8 cellular contexts compared by ENCODE assay signal in the genomic region with DNA sequence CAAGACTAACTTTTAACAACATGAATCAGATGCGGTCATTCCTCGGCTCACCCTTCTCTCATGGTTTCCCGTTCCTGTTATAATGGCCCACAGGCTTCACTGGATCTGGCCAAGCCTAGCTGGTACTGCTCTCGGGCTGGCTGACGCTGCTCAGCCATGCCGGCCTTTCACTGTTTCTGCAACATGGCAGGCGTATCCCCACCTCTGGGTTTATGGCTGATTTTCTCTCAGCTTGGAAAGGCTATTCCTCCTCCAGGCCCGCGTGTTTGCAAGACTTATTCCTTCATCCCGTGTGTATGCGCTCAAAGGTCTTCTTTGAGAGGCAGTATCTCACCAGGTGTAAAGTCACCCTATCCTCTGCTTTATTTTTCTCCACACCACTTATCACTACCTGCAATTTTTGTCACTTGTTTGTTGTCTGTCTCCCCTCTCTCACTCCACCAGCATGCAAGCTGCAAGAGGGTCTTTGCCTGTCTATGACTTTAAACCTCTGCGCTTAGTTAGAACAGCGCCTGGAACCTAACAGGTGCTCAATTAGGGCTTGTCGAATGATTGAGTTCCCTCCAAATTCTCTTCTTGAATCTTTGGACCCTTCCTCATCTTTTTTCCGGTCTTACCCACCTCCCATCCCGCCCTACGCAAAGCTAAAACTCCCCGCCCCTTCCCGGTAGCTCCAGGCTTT. TPM values are rescaled to one million over a fixed set of nuclear protein-coding genes. Genes with fewer than 3 reads are reported as not detected.
A peak's percentile ranks its signal among the peaks of the same experiment; 100 is the strongest.
DNase-seq lines count a peak whose midpoint lies in the region; ATAC-seq lines count a peak whose summit lies in the region.

No MANE protein-coding gene starts in this region.

- H3K9me3 Mint-ChIP-seq in activated CD4-positive, alpha-beta memory T cell treated with anti-CD3 and anti-CD28 coated beads for 36 hours = no peaks in the 10 kb centered on the region
- H3K9me3 Mint-ChIP-seq in stimulated activated naive CD8-positive, alpha-beta T cell treated with anti-CD3 and anti-CD28 coated beads, Interleukin-15, Interleukin-2, amounts not matched to agents 100 ng/mL and 50 ng/mL, for 24 hours = no peaks in the 10 kb centered on the region

- peak overlapping the region; percentile 94 for H3K27ac Mint-ChIP-seq in activated CD4-positive, alpha-beta memory T cell treated with anti-CD3 and anti-CD28 coated beads for 36 hours
- H3K27ac Mint-ChIP-seq in stimulated activated naive CD8-positive, alpha-beta T cell treated with anti-CD3 and anti-CD28 coated beads, Interleukin-15, Interleukin-2, amounts not matched to agents 100 ng/mL and 50 ng/mL, for 24 hours = peak overlapping the region; percentile 75

- H3K36me3 Mint-ChIP-seq in activated CD4-positive, alpha-beta memory T cell treated with anti-CD3 and anti-CD28 coated beads for 36 hours = peaks cover 35% of the 10 kb centered on the region
- H3K36me3 Mint-ChIP-seq in stimulated activated naive CD8-positive, alpha-beta T cell treated with anti-CD3 and anti-CD28 coated beads, Interleukin-15, Interleukin-2, amounts not matched to agents 100 ng/mL and 50 ng/mL, for 24 hours (ENCODE audit: low read depth) = peaks cover 31% of the 10 kb centered on the region

- H3K4me3 ChIP-seq in iPS DF 6.9 (ENCODE audit: low read length) = peak overlapping the region; percentile 6; the same call in 1 of the 2 replicates

- H3K9me3 ChIP-seq in iPS DF 6.9 (ENCODE audit: control insufficient read depth, insufficient read depth, low read length) = no peaks in the 10 kb centered on the region

- ATAC-seq in GM18498 (IDR thresholded peaks at IDR 0.05; ENCODE audit: unreplicated experiment) (peak; percentile 3), HG02870 (IDR thresholded peaks at IDR 0.05; ENCODE audit: unreplicated experiment) (peak; percentile 4)

- intact Hi-C loops in activated CD4-positive, alpha-beta memory T cell treated with anti-CD3 and anti-CD28 coated beads for 36 hours (cut with micrococcal nuclease) = loop anchor here (1.0 to 5.0 kb wide), 6 partner anchors 18 to 742 kb away; partner anchors contain the start of gene DDX20

- peak overlapping the region; percentile 86 for H3K4me3 Mint-ChIP-seq in activated CD4-positive, alpha-beta memory T cell treated with anti-CD3 and anti-CD28 coated beads for 36 hours
- H3K4me3 Mint-ChIP-seq in stimulated activated naive CD8-positive, alpha-beta T cell treated with anti-CD3 and anti-CD28 coated beads, Interleukin-15, Interleukin-2, amounts not matched to agents 100 ng/mL and 50 ng/mL, for 24 hours = peak overlapping the region; percentile 76

- no peaks in the 10 kb centered on the region for H3K36me3 ChIP-seq in iPS DF 6.9 (ENCODE audit: control insufficient read depth, insufficient read depth, low read length)

- WGBS in iPS DF 6.9 (ENCODE audit: insufficient coverage, insufficient read length) = no CpG with 5 or more reads among the region's 19 CpGs

- no peak for DNase-seq in activated CD4-positive, alpha-beta memory T cell treated with anti-CD3 and anti-CD28 coated beads for 36 hours
- peak; percentile 67 for DNase-seq in iPS DF 6.9 (ENCODE audit: low read depth, low spot score)
- DNase-seq in OCI-M1 (lab: John Stamatoyannopoulos, UW) = no peak
- no peak for DNase-seq in activated CD4-positive, alpha-beta T cell treated with anti-CD3 and anti-CD28 coated beads, Interleukin-2, amount 50 U/mL, for 48 hours
- DNase-seq in NCI-H446 (lab: John Stamatoyannopoulos, UW) = no peak

- CTCF ChIA-PET in activated CD4-positive, alpha-beta memory T cell treated with anti-CD3 and anti-CD28 coated beads for 36 hours (lab: Charles Lee) = interaction anchor here (1.1 to 12.3 kb wide), 5 partner anchors 13 to 136 kb away, joined by 3 to 104 read pairs (median 22); no protein-coding TSS in a partner anchor

- POLR2A ChIA-PET in activated CD4-positive, alpha-beta memory T cell treated with anti-CD3 and anti-CD28 coated beads for 36 hours (lab: Charles Lee) = interaction anchor here (1.2 to 12.4 kb wide), 6 partner anchors 17 to 112 kb away, joined by 3 to 151 read pairs (median 12); no protein-coding TSS in a partner anchor

- H3K4me1 ChIP-seq in iPS DF 6.9 (ENCODE audit: control insufficient read depth, insufficient read depth, low read length) = peaks cover 1% of the 10 kb centered on the region; the same call in 1 of the 2 replicates

- no peaks in the 10 kb centered on the region for H3K27me3 Mint-ChIP-seq in activated CD4-positive, alpha-beta memory T cell treated with anti-CD3 and anti-CD28 coated beads for 36 hours
- no peaks in the 10 kb centered on the region for H3K27me3 Mint-ChIP-seq in stimulated activated naive CD8-positive, alpha-beta T cell treated with anti-CD3 and anti-CD28 coated beads, Interleukin-15, Interleukin-2, amounts not matched to agents 100 ng/mL and 50 ng/mL, for 24 hours

- H3K4me1 Mint-ChIP-seq in activated CD4-positive, alpha-beta memory T cell treated with anti-CD3 and anti-CD28 coated beads for 36 hours (ENCODE audit: low read depth) = peaks cover 62% of the 10 kb centered on the region
- H3K4me1 Mint-ChIP-seq in stimulated activated naive CD8-positive, alpha-beta T cell treated with anti-CD3 and anti-CD28 coated beads, Interleukin-15, Interleukin-2, amounts not matched to agents 100 ng/mL and 50 ng/mL, for 24 hours (ENCODE audit: low read depth) = peaks cover 75% of the 10 kb centered on the region

- no peaks in the 10 kb centered on the region for H3K27me3 ChIP-seq in iPS DF 6.9 (ENCODE audit: control insufficient read depth, insufficient read depth, low read length)

- no peak overlapping the region for H3K27ac ChIP-seq in iPS DF 6.9 (ENCODE audit: low read length)

RNA-seq across cellular contexts. Expression of gene RAP1A, which starts 0.5 kb away (rescaled TPM):
- 100 to 1,000 TPM; 292 to 294 TPM for total RNA-seq in activated CD4-positive, alpha-beta memory T cell treated with anti-CD3 and anti-CD28 coated beads for 36 hours
